Comparison of ENCODE assay signal across 9 cellular contexts in the genomic region with DNA sequence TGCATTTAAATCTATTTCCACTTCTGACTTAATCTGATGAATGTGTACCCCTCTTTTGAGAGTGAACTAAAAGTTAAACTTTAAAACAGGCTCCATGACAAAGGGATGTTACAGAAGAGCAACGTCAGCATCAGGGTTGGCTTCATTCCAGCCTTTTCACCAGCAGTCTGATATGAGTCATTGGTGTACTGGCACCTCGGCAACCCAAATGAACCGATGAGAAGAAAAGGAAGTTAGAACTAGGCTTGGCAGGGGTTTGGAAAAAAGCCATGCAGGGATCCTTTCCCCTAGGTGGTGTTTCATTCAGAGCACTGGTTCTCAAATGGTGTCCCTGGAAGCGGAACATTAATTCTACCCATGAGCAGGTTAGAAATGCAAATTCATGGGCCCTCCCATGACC.
DNase-seq lines count a peak whose midpoint lies in the region; ATAC-seq and TF ChIP-seq lines count a peak whose summit lies in the region.
"Had no signal": no experiment of that assay in that cellular context is flagged by ENCODE, and none has a peak within 500 bp of the region (broad histone marks: within the 10 kb centered on the region; RNA-seq: fewer than 3 reads in every experiment).

No MANE protein-coding gene starts in this region.

- TF ChIP-seq CTCF in MM.1S (IDR thresholded peaks at IDR 0.05; ENCODE audit: low read length) = no peak
- no peak for TF ChIP-seq CTCF in tibial artery (IDR thresholded peaks at IDR 0.05)

- H3K4me1 ChIP-seq in MM.1S (ENCODE audit: low read length) (peaks cover 41% of the 10 kb centered on the region), tibial artery (no peaks in the 10 kb centered on the region)

- H3K9me2 ChIP-seq in MM.1S (replicated peaks; ENCODE audit: insufficient read depth, low read length) = no peaks in the 10 kb centered on the region

- peaks cover 27% of the 10 kb centered on the region for H3F3A ChIP-seq in MM.1S (ENCODE audit: insufficient read depth, low read length)

- peak overlapping the region; percentile 94 for H3K27ac ChIP-seq in MM.1S (ENCODE audit: low read length)
- H3K27ac ChIP-seq in tibial artery = no peak overlapping the region

- H3K4me3 ChIP-seq in MM.1S (ENCODE audit: low read length) (no peak overlapping the region), tibial artery (no peak overlapping the region)

- ATAC-seq in GM18868 (IDR thresholded peaks at IDR 0.05; ENCODE audit: unreplicated experiment) = peak; percentile 81
- ATAC-seq in GM18502 (IDR thresholded peaks at IDR 0.05; ENCODE audit: poor library complexity, unreplicated experiment) = no peak
- ATAC-seq: activated naive CD4-positive, alpha-beta T cell treated with anti-CD3 and anti-CD28 coated beads, Interleukin-2, amount 50 U/mL, for 72 hours had no signal

- H3K79me2 ChIP-seq in MM.1S (ENCODE audit: low read length) = no peaks in the 10 kb centered on the region

- H3K27me3 ChIP-seq in MM.1S (replicated peaks; ENCODE audit: insufficient read depth, low read length) (no peaks in the 10 kb centered on the region), tibial artery (no peaks in the 10 kb centered on the region)

- H3K36me3 ChIP-seq in MM.1S (replicated peaks; ENCODE audit: insufficient read depth, low read length) (no peaks in the 10 kb centered on the region), tibial artery (no peaks in the 10 kb centered on the region)

- intact Hi-C loops in tibial artery (cut with DNase I; ENCODE audit: low total_unique reads) = no loop called here

- H3K9ac ChIP-seq in MM.1S (ENCODE audit: low read length) = peak overlapping the region; percentile 57

- peak overlapping the region; percentile 80 for H3K4me2 ChIP-seq in MM.1S (ENCODE audit: low read depth, low read length)

- H3K9me3 ChIP-seq in MM.1S (replicated peaks; ENCODE audit: insufficient read depth, low read length) (no peaks in the 10 kb centered on the region), tibial artery (peaks cover 0 to 7% (median 0%) of the 10 kb centered on the region in 3 donors)

- H4K20me1 ChIP-seq in MM.1S (ENCODE audit: insufficient read depth, low read length) = no peaks in the 10 kb centered on the region

- peak overlapping the region; percentile 51 for H2AFZ ChIP-seq in MM.1S (ENCODE audit: low read length)

- DNase-seq in MM.1S (peak; percentile 85), astrocyte of the hippocampus (ENCODE audit: low read depth, low spot score) (peak; percentile 70), non-pigmented ciliary epithelial cell (ENCODE audit: low read depth) (peak; percentile 19), dedifferentiated amniotic fluid mesenchymal stem cell (ENCODE audit: extremely low spot score) (no peak), tibial artery (no peak)
- DNase-seq: NCI-H1417 had no signal

Comparison
In these comparisons a context has a peak if more than half of its experiments do, and no peak if none do; other contexts are left out.
1. DNase-seq: peak in MM.1S (single experiment), astrocyte of the hippocampus (single experiment) and non-pigmented ciliary epithelial cell (single experiment); none in dedifferentiated amniotic fluid mesenchymal stem cell (single experiment) and tibial artery (0 of 2).